In the genomic region with DNA sequence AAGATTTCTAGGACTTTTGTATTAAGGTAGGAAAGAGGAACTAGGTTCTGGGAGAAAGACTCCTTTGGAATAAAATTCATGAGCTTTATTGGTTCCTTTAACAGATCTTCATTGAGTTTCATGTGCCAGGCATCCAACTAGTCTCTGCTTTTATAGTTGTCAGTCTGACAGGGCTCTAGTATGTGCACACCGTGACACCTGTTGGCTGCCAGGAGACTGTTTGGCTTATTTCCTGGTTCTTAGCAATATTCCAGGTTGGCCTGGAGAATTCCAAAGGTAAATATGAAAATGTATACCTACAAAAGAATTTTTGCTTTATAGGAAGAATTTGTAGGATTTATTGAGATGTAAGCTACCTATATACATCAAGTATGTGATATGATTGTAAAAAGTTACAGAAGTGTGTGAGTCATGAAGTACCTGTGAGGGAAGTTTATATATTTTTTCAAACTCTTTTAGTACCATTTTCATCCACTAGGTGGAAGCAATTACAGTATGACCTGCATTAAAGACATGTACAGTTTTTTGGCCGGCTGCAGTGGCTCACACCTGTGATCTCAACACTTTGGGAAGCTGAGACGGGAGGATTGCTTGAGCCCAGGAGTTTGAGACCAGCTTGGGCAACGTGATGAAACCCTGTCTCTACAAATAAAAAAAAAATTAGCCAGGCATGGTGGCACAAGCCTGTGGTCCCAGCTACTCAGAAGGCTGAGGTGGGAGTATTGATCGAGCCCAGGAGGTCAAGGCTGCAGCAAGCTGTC, we compare ENCODE assay signal across 9 cellular contexts. TPM values are rescaled to one million over a fixed set of nuclear protein-coding genes. Genes with fewer than 3 reads are reported as not detected.
DNase-seq lines count a peak whose midpoint lies in the region; ATAC-seq and TF ChIP-seq lines count a peak whose summit lies in the region.
"Had no signal": no experiment of that assay in that cellular context is flagged by ENCODE, and none has a peak within 500 bp of the region (broad histone marks: within the 10 kb centered on the region; RNA-seq: fewer than 3 reads in every experiment).

No MANE protein-coding gene starts in this region.

- no peaks in the 10 kb centered on the region for H3K4me1 ChIP-seq in lung (ENCODE audit: control insufficient read depth in 2 of 2, insufficient read depth in 2 of 2, low read length in 2 of 2)

- H3K4me3 Mint-ChIP-seq in HFFc6 = no peak overlapping the region

- ATAC-seq in lung (ENCODE audit: insufficient read depth, low FRiP score) = peak; percentile 65

- CTCF ChIA-PET in AG04449 (lab: Yijun Ruan, JAX) = interaction anchor here (0.6 to 7.1 kb wide), 34 partner anchors 10 to 302 kb away, joined by 3 to 127 read pairs (median 4); no protein-coding TSS in a partner anchor
- CTCF ChIA-PET in RWPE1 (lab: Yijun Ruan, JAX) = interaction anchor here (0.6 to 1.4 kb wide), 9 partner anchors 9 to 715 kb away, joined by 3 to 10 read pairs (median 3); no protein-coding TSS in a partner anchor

- H3K4me3 ChIP-seq in AG04449 (ENCODE audit: low read depth, low read length) (no peak overlapping the region), MG63 (no peak overlapping the region), choroid plexus epithelial cell (ENCODE audit: low read depth, low read length) (no peak overlapping the region), lung (no peak overlapping the region)
- H3K4me3 ChIP-seq: skin epidermis had no signal

- H3K36me3 ChIP-seq in MG63 (peaks cover 35% of the 10 kb centered on the region), lung (ENCODE audit: control insufficient read depth in 2 of 2, insufficient read depth in 2 of 2, low read length in 2 of 2) (peaks cover 11 to 16% of the 10 kb centered on the region in 2 donors)

- POLR2A ChIA-PET in AG04449 (lab: Yijun Ruan, JAX) = no interaction called here
- POLR2A ChIA-PET in RWPE1 (lab: Yijun Ruan, JAX; ENCODE audit: low non-redundant PET) = no interaction called here

- whole genome bisulfite sequencing in lung, 2 donors = 36 to 44% methylated on average over 5 of the region's 5 CpGs

- no peaks in the 10 kb centered on the region for H3K9me3 Mint-ChIP-seq in HFFc6

- peak; percentile 22 for TF ChIP-seq CTCF in AG04449 (IDR thresholded peaks at IDR 0.05; ENCODE audit: insufficient read depth, low read length, missing control alignments)
- TF ChIP-seq CTCF in GM12873 (IDR thresholded peaks at IDR 0.05; ENCODE audit: insufficient read depth, low read depth, low read length, missing control alignments) = peak; percentile 53
- TF ChIP-seq CTCF in HFFc6 (IDR thresholded peaks at IDR 0.05) = peak; percentile 88
- TF ChIP-seq CTCF in RWPE1 (conservative IDR thresholded peaks at IDR 0.05; ENCODE audit: low read depth) = peak; percentile 81
- peak; percentile 61 for TF ChIP-seq CTCF in choroid plexus epithelial cell (conservative IDR thresholded peaks at IDR 0.05; ENCODE audit: low read depth, low read length)
- no peak for TF ChIP-seq CTCF in lung (IDR thresholded peaks at IDR 0.05; ENCODE audit: control extremely low read depth, extremely low read depth)

- no peaks in the 10 kb centered on the region for H3K27me3 Mint-ChIP-seq in HFFc6 (ENCODE audit: insufficient read depth)

- H3K27me3 ChIP-seq in MG63 = no peaks in the 10 kb centered on the region
- no peaks in the 10 kb centered on the region for H3K27me3 ChIP-seq in lung (ENCODE audit: control insufficient read depth, insufficient read depth)

- no peak overlapping the region for H3K27ac Mint-ChIP-seq in HFFc6

- peaks cover 26% of the 10 kb centered on the region for H3K4me1 Mint-ChIP-seq in HFFc6 (ENCODE audit: low read depth)

- DNase-seq in AG04449 (ENCODE audit: low read depth, low spot score) = no peak
- DNase-seq in HFFc6 = peak; percentile 53
- DNase-seq in MG63 = peak; percentile 12
- DNase-seq in RWPE1 (ENCODE audit: low spot score) = peak; percentile 79
- peak; percentile 76 for DNase-seq in choroid plexus epithelial cell (ENCODE audit: low read depth)
- no peak for DNase-seq in lung (ENCODE audit: low spot score)
- no peak for DNase-seq in GF-D8 (lab: John Stamatoyannopoulos, UW)

- H3K27ac ChIP-seq in RWPE1 (no peak overlapping the region), lung (ENCODE audit: low read depth in 1 of 2, low read length in 1 of 2) (no peak overlapping the region)

- H3K9me3 ChIP-seq in MG63 (no peaks in the 10 kb centered on the region), lung (ENCODE audit: control insufficient read depth in 2 of 2, insufficient read depth in 1 of 2, low read length in 1 of 2) (no peaks in the 10 kb centered on the region)

- H3K36me3 Mint-ChIP-seq in HFFc6 (ENCODE audit: low read depth) = peaks cover 8% of the 10 kb centered on the region

RNA-seq across cellular contexts. Expression of gene NDUFAF5, which starts 35.2 kb away (rescaled TPM):
- 10 to 100 TPM; 15.3 to 21.9 (median 18.0) TPM for total RNA-seq in HFFc6 (2021; fragmentation: NEBNext Ultra II Directional; extraction: Animal tissue kit (Norgen Biotek cat#: 25700))
- total RNA-seq in MG63 (2014; rRNA removed; shearing (Covaris generic); ENCODE audit: low replicate concordance) = 39.2 and 48.8 TPM in 2 replicates
- total RNA-seq in lung = 10 to 100 TPM; 16.6 to 23.7 TPM
- polyA plus RNA-seq in lung = 10 to 100 TPM; 11.3 to 29.8 TPM

RNA-seq across cellular contexts. Expression of gene ESF1, which starts 35.3 kb away (rescaled TPM):
- total RNA-seq in HFFc6 (2021; fragmentation: NEBNext Ultra II Directional; extraction: Animal tissue kit (Norgen Biotek cat#: 25700)) = 10 to 100 TPM; 12.6 to 14.8 (median 14.2) TPM
- 5.9 and 21.6 TPM in 2 replicates for total RNA-seq in MG63 (2014; rRNA removed; shearing (Covaris generic); ENCODE audit: low replicate concordance)
- total RNA-seq in lung = 10 to 100 TPM in 1 of 2 donors, 1 to 10 TPM in 1; 9.8 to 14.6 TPM
- polyA plus RNA-seq in lung = 10 to 100 TPM in 1 of 2 donors, 1 to 10 TPM in 1; 7.9 to 10.9 TPM

Comparison
In these comparisons a context has a peak if more than half of its experiments do, and no peak if none do; other contexts are left out.
1. DNase-seq: peak in HFFc6 (single experiment), MG63 (single experiment), RWPE1 (single experiment) and choroid plexus epithelial cell (single experiment); none in AG04449 (single experiment), lung (single experiment) and GF-D8 (single experiment).